In the genomic region with DNA sequence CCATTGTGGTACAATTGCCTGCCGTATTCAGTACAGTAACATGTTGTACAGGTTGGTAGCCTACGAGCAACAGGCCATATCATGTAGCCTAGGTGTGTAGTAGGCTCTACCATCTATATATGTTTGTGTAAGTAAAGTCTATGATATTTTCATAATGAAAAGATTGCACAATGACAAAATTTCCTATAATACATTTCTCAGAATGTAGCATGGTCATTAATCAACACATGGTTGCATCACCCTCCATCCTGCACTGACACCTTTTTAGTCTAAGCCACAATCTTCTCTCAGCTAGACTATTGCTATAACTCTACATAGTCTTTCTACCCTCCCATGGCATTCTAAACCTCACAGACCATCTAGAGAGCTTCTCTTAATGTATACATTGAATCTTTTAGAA, we compare ENCODE assay signal across 19 cellular contexts.
"Had no signal": no experiment of that assay in that cellular context is flagged by ENCODE, and none has a peak within 500 bp of the region (broad histone marks: within the 10 kb centered on the region; RNA-seq: fewer than 3 reads in every experiment).

No MANE protein-coding gene starts in this region.

- H3K4me1 ChIP-seq: gastroesophageal sphincter, heart right ventricle, left ventricle myocardium inferior, pancreas, right lobe of liver, upper lobe of right lung had no signal

- H3K36me3 ChIP-seq: gastroesophageal sphincter, heart right ventricle, left ventricle myocardium inferior, pancreas, right lobe of liver, upper lobe of right lung had no signal

- H3K9me3 ChIP-seq: gastroesophageal sphincter, heart right ventricle, left ventricle myocardium inferior, pancreas, right lobe of liver, upper lobe of right lung had no signal

- H3K27me3 ChIP-seq: gastroesophageal sphincter, pancreas, right lobe of liver had no signal

- H3K4me3 ChIP-seq: coronary artery, gastroesophageal sphincter, heart right ventricle, left ventricle myocardium inferior, pancreas, right lobe of liver, upper lobe of right lung had no signal

- FAIRE-seq: endometrium, pancreas, small intestine had no signal

- H3K27ac ChIP-seq: coronary artery, gastroesophageal sphincter, heart right ventricle, left ventricle myocardium inferior, pancreas, right lobe of liver, upper lobe of right lung had no signal

- DNase-seq: activated CD4-positive, alpha-beta T cell treated with anti-CD3 and anti-CD28 coated beads, Interleukin-2, amount 10 ng/mL, durations not matched to agents 7 days and 5 days; activated CD4-positive, CD25-positive, alpha-beta regulatory T cell; activated CD8-positive, alpha-beta memory T cell treated with anti-CD3 and anti-CD28 coated beads for 24 hours; activated naive CD4-positive, alpha-beta T cell; activated naive CD8-positive, alpha-beta T cell treated with anti-CD3 and anti-CD28 coated beads, Interleukin-2, amount 10 ng/mL, durations not matched to agents 7 days and 5 days; anterior cingulate cortex; heart right ventricle; kidney glomerular epithelial cell; left ventricle myocardium inferior; pancreas; right lobe of liver; small intestine; stimulated activated CD4-positive, alpha-beta T cell treated with anti-CD3 and anti-CD28 coated beads, Interleukin-15, amount 100 ng/mL, for 24 hours; stimulated activated CD4-positive, alpha-beta T cell treated with anti-CD3 and anti-CD28 coated beads, Interleukin-2, amount 100 ng/mL, for 48 hours; T1000; upper lobe of right lung had no signal

- ATAC-seq: gastroesophageal sphincter, heart right ventricle, pancreas, right lobe of liver, upper lobe of right lung had no signal
